13 cellular contexts compared by ENCODE assay signal in genomic region chr10:11318812-11319598, GRCh38.
DNase-seq lines count a peak whose midpoint lies in the region; ATAC-seq and TF ChIP-seq lines count a peak whose summit lies in the region.
"Had no signal": no experiment of that assay in that cellular context is flagged by ENCODE, and none has a peak within 500 bp of the region (broad histone marks: within the 10 kb centered on the region; RNA-seq: fewer than 3 reads in every experiment).

No MANE protein-coding gene starts in this region.

- no peaks in the 10 kb centered on the region for H3K27me3 Mint-ChIP-seq in activated CD4-positive, alpha-beta T cell treated with anti-CD3 and anti-CD28 coated beads, Interleukin-2, amount 10 ng/mL, durations not matched to agents 7 days and 5 days
- no peaks in the 10 kb centered on the region for H3K27me3 Mint-ChIP-seq in stimulated activated naive B cell treated with anti-CD40 and anti-IgM and Interleukin-4, amounts not matched to agents 10 μg/mL and 1 μg/mL and 100 μg/mL, for 72 hours

- H3K27ac ChIP-seq in PC-3 (ENCODE audit: low read length) (no peak overlapping the region), coronary artery (no peak overlapping the region)
- H3K27ac ChIP-seq: left ventricle myocardium inferior had no signal

- no peaks in the 10 kb centered on the region for H3K9me3 ChIP-seq in PC-3 (ENCODE audit: low read length)
- H3K9me3 ChIP-seq: left ventricle myocardium inferior had no signal

- no peaks in the 10 kb centered on the region for H3K9me2 ChIP-seq in PC-3 (replicated peaks; ENCODE audit: low read length)

- H2AFZ ChIP-seq in PC-3 (ENCODE audit: low read length): no peak overlapping the region

- intact Hi-C loops in PC-3 (cut with micrococcal nuclease) (no loop called here), sciatic nerve (cut with DNase I) (no loop called here)

- H3K9ac ChIP-seq in PC-3 (ENCODE audit: low read length): no peak overlapping the region

- H3K4me3 Mint-ChIP-seq in activated CD4-positive, alpha-beta T cell treated with anti-CD3 and anti-CD28 coated beads, Interleukin-2, amount 10 ng/mL, durations not matched to agents 7 days and 5 days: no peak overlapping the region
- H3K4me3 Mint-ChIP-seq in stimulated activated naive B cell treated with anti-CD40 and anti-IgM and Interleukin-4, amounts not matched to agents 10 μg/mL and 1 μg/mL and 100 μg/mL, for 72 hours: no peak overlapping the region

- ATAC-seq in PC-3 (no peak), sciatic nerve (no peak), GM18511 (IDR thresholded peaks at IDR 0.05; ENCODE audit: unreplicated experiment) (no peak)
- ATAC-seq in stimulated activated naive B cell treated with anti-CD40 and anti-IgM and Interleukin-4, amounts not matched to agents 10 μg/mL and 1 μg/mL and 100 μg/mL, for 72 hours (replicated peaks): no peak

- H3K4me1 Mint-ChIP-seq in activated CD4-positive, alpha-beta T cell treated with anti-CD3 and anti-CD28 coated beads, Interleukin-2, amount 10 ng/mL, durations not matched to agents 7 days and 5 days: peaks cover 61% of the 10 kb centered on the region
- H3K4me1 Mint-ChIP-seq in stimulated activated naive B cell treated with anti-CD40 and anti-IgM and Interleukin-4, amounts not matched to agents 10 μg/mL and 1 μg/mL and 100 μg/mL, for 72 hours: peaks cover 27 to 30% of the 10 kb centered on the region in 2 donors

- no peaks in the 10 kb centered on the region for H3K79me2 ChIP-seq in PC-3 (ENCODE audit: low read length)

- CTCF ChIA-PET in activated CD4-positive, alpha-beta T cell treated with anti-CD3 and anti-CD28 coated beads, Interleukin-2, amount 10 ng/mL, durations not matched to agents 7 days and 5 days (lab: Charles Lee): interaction anchor here (0.5 to 1.5 kb wide), 4 partner anchors 13 to 1465 kb away, joined by 3 read pairs; no protein-coding TSS in a partner anchor
- CTCF ChIA-PET in PC-3 (lab: Charles Lee): no interaction called here

- POLR2A ChIA-PET in activated CD4-positive, alpha-beta T cell treated with anti-CD3 and anti-CD28 coated beads, Interleukin-2, amount 10 ng/mL, durations not matched to agents 7 days and 5 days (lab: Charles Lee): no interaction called here
- POLR2A ChIA-PET in PC-3 (lab: Charles Lee; ENCODE audit: unreplicated experiment): no interaction called here

- no TSS peak for BruUV-seq in PC-3 (replicated peaks; lab: Mats Ljungman, UMichigan)

- H3F3A ChIP-seq in PC-3 (ENCODE audit: low read length, unreplicated experiment): no peaks in the 10 kb centered on the region

- peak overlapping the region; percentile 6 for H3K27ac Mint-ChIP-seq in activated CD4-positive, alpha-beta T cell treated with anti-CD3 and anti-CD28 coated beads, Interleukin-2, amount 10 ng/mL, durations not matched to agents 7 days and 5 days
- peak overlapping the region; percentile 42 for H3K27ac Mint-ChIP-seq in stimulated activated naive B cell treated with anti-CD40 and anti-IgM and Interleukin-4, amounts not matched to agents 10 μg/mL and 1 μg/mL and 100 μg/mL, for 72 hours

- H3K4me2 ChIP-seq in PC-3 (ENCODE audit: low read length): no peak overlapping the region

- H3K9me3 Mint-ChIP-seq in activated CD4-positive, alpha-beta T cell treated with anti-CD3 and anti-CD28 coated beads, Interleukin-2, amount 10 ng/mL, durations not matched to agents 7 days and 5 days: no peaks in the 10 kb centered on the region
- H3K9me3 Mint-ChIP-seq in stimulated activated naive B cell treated with anti-CD40 and anti-IgM and Interleukin-4, amounts not matched to agents 10 μg/mL and 1 μg/mL and 100 μg/mL, for 72 hours: no peaks in the 10 kb centered on the region

- no peak for DNase-seq in activated CD4-positive, alpha-beta T cell treated with anti-CD3 and anti-CD28 coated beads, Interleukin-2, amount 10 ng/mL, durations not matched to agents 7 days and 5 days
- DNase-seq in activated CD4-positive, alpha-beta T cell treated with anti-CD3 and anti-CD28 coated beads for 1 hour: no peak
- DNase-seq in PC-3 (no peak), coronary artery (ENCODE audit: low spot score) (peak; percentile 17), sciatic nerve (ENCODE audit: low spot score) (no peak), NCI-H146 treated with DMSO at 0.1 percent for 48 hours (lab: John Stamatoyannopoulos, UW; ENCODE audit: unreplicated experiment) (no peak)
- no peak for DNase-seq in stimulated activated naive B cell treated with anti-CD40 and anti-IgM and Interleukin-4, amounts not matched to agents 10 μg/mL and 1 μg/mL and 100 μg/mL, for 72 hours
- DNase-seq: left ventricle myocardium inferior; NCI-H2081; stimulated activated CD4-positive, alpha-beta T cell treated with anti-CD3 and anti-CD28 coated beads, Interleukin-4, amount 100 ng/mL, for 4 hours; stimulated activated naive CD4-positive, alpha-beta T cell treated with Interleukin-2 at 50 U/mL for 16 hours; T1000 had no signal

- no peak overlapping the region for H3K4me3 ChIP-seq in PC-3 (ENCODE audit: low read length)
- no peak overlapping the region for H3K4me3 ChIP-seq in coronary artery
- H3K4me3 ChIP-seq: left ventricle myocardium inferior had no signal

- H3K4me1 ChIP-seq in PC-3 (ENCODE audit: insufficient read depth, low read length): no peaks in the 10 kb centered on the region

- TF ChIP-seq CTCF in PC-3 (conservative IDR thresholded peaks at IDR 0.05; ENCODE audit: low read depth, low read length): 0 out of 2 replicates have a peak, but pooled peaks have one; percentile 17
- TF ChIP-seq CTCF in coronary artery (IDR thresholded peaks at IDR 0.05): no peak

- peaks cover 64% of the 10 kb centered on the region for H3K27me3 ChIP-seq in PC-3 (ENCODE audit: low read length)

- no peaks in the 10 kb centered on the region for H4K20me1 ChIP-seq in PC-3 (ENCODE audit: low read length)

- H3K36me3 ChIP-seq in PC-3 (ENCODE audit: low read depth, low read length): no peaks in the 10 kb centered on the region

- peaks cover 91% of the 10 kb centered on the region for H3K36me3 Mint-ChIP-seq in activated CD4-positive, alpha-beta T cell treated with anti-CD3 and anti-CD28 coated beads, Interleukin-2, amount 10 ng/mL, durations not matched to agents 7 days and 5 days (ENCODE audit: low read depth)
- H3K36me3 Mint-ChIP-seq in stimulated activated naive B cell treated with anti-CD40 and anti-IgM and Interleukin-4, amounts not matched to agents 10 μg/mL and 1 μg/mL and 100 μg/mL, for 72 hours: peaks cover 54 to 83% of the 10 kb centered on the region in 2 donors
